17 cellular contexts compared by ENCODE assay signal in the genomic region with DNA sequence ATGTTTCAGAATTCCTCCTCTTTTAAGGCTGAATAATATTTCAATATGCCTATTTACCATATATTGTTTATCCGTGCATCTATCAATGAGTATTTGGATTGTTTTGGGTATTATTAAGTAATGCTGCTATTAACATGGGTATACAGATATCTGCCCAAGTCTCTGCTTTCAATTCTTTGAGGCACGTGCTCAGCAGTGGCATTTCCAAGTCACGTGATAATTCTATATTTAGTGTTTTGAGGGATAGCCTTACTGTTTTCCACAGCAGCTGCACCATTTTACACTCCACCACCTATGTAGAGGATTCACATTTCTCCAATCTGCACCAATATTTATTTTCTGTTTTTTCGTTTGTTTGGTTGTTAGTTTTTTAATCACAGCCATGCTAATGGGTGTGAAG.
DNase-seq lines count a peak whose midpoint lies in the region; ATAC-seq, FAIRE-seq and TF ChIP-seq lines count a peak whose summit lies in the region.
"Had no signal": no experiment of that assay in that cellular context is flagged by ENCODE, and none has a peak within 500 bp of the region (broad histone marks: within the 10 kb centered on the region; RNA-seq: fewer than 3 reads in every experiment).

No MANE protein-coding gene starts in this region.

- H3K4me2 ChIP-seq in HepG2 (ENCODE audit: low read depth, low read length): no peak overlapping the region

- no peak overlapping the region for H2AFZ ChIP-seq in HepG2 (ENCODE audit: low read length)

- 8% methylated on average over 4 of the region's 4 CpGs for WGBS in HepG2 (ENCODE audit: low lambda C conversion rate)
- WGBS in right lobe of liver (ENCODE audit: insufficient coverage, low coverage, low lambda C conversion rate, missing lambda C conversion rate): 54% methylated on average over 4 of the region's 4 CpGs

- TF ChIP-seq EP300 in HepG2 (IDR thresholded peaks at IDR 0.05; ENCODE audit: low read depth in 2 of 2, low read length in 2 of 2) (no peak), HepG2 (CRISPR knock-in tag; IDR thresholded peaks at IDR 0.05; ENCODE audit: borderline replicate concordance) (no peak)

- no peaks in the 10 kb centered on the region for H3K27me3 ChIP-seq in HepG2 (ENCODE audit: control insufficient read depth in 1 of 2, insufficient read depth in 2 of 2, low read length in 2 of 2)
- H3K27me3 ChIP-seq in right lobe of liver: no peaks in the 10 kb centered on the region
- no peaks in the 10 kb centered on the region for H3K27me3 ChIP-seq in SJCRH30
- H3K27me3 ChIP-seq: BE2C had no signal

- peaks cover 3% of the 10 kb centered on the region for H3K9me3 Mint-ChIP-seq in chondrocyte (ENCODE audit: low read depth)
- H3K9me3 Mint-ChIP-seq in osteocyte (ENCODE audit: unreplicated experiment): no peaks in the 10 kb centered on the region

- ATAC-seq in HepG2 (no peak), right lobe of liver (no peak)

- POLR2A ChIA-PET in HepG2 (lab: Yijun Ruan, JAX): no interaction called here

- H3K27me3 Mint-ChIP-seq in chondrocyte (ENCODE audit: low read depth) (no peaks in the 10 kb centered on the region), osteocyte (ENCODE audit: unreplicated experiment) (no peaks in the 10 kb centered on the region)
- H3K27me3 Mint-ChIP-seq: CD4-positive, CD25-positive, alpha-beta regulatory T cell; CD8-positive, alpha-beta memory T cell had no signal

- H3K27ac ChIP-seq in HepG2 (ENCODE audit: extremely low read length, insufficient read depth, low read length) (no peak overlapping the region), right lobe of liver (no peak overlapping the region), SJCRH30 (no peak overlapping the region)

- intact Hi-C loops in HepG2 (cut with micrococcal nuclease; ENCODE audit: unreplicated experiment): no loop called here
- intact Hi-C loops in right lobe of liver (cut with DNase I): no loop called here

- H3K4me1 ChIP-seq in HepG2 (ENCODE audit: insufficient read depth, low read length) (no peaks in the 10 kb centered on the region), right lobe of liver (no peaks in the 10 kb centered on the region), SJCRH30 (peaks cover 18% of the 10 kb centered on the region)
- H3K4me1 ChIP-seq: BE2C, HAP-1 had no signal

- H3K36me3 Mint-ChIP-seq in chondrocyte (ENCODE audit: low read depth): no peaks in the 10 kb centered on the region
- H3K36me3 Mint-ChIP-seq in osteocyte (ENCODE audit: unreplicated experiment): no peaks in the 10 kb centered on the region
- H3K36me3 Mint-ChIP-seq: CD4-positive, CD25-positive, alpha-beta regulatory T cell; CD8-positive, alpha-beta memory T cell had no signal

- H3K4me1 Mint-ChIP-seq in chondrocyte (ENCODE audit: low read depth) (peaks cover 54% of the 10 kb centered on the region), osteocyte (ENCODE audit: unreplicated experiment) (peaks cover 51% of the 10 kb centered on the region)
- H3K4me1 Mint-ChIP-seq: CD4-positive, CD25-positive, alpha-beta regulatory T cell; CD8-positive, alpha-beta memory T cell had no signal

- H4K20me1 ChIP-seq in HepG2 (ENCODE audit: insufficient read depth, low read length): no peaks in the 10 kb centered on the region

- TF ChIP-seq RAD21 in HepG2 (CRISPR knock-in tag; IDR thresholded peaks at IDR 0.05): no peak

- H3K4me3 ChIP-seq in HepG2 (replicated peaks in 1 of 3; ENCODE audit: insufficient read depth in 1 of 3, low read depth in 2 of 3, low read length in 3 of 3): no peak overlapping the region
- H3K4me3 ChIP-seq in right lobe of liver: no peak overlapping the region
- H3K4me3 ChIP-seq in SJCRH30: no peak overlapping the region
- H3K4me3 ChIP-seq: HAP-1 had no signal

- H3K9me3 ChIP-seq in HepG2 (ENCODE audit: low read length) (no peaks in the 10 kb centered on the region), right lobe of liver (no peaks in the 10 kb centered on the region), SJCRH30 (replicated peaks) (no peaks in the 10 kb centered on the region)
- H3K9me3 ChIP-seq: BE2C, HAP-1 had no signal

- TF ChIP-seq CTCF in HepG2 (CRISPR knock-in tag; IDR thresholded peaks at IDR 0.05) (no peak), right lobe of liver (IDR thresholded peaks at IDR 0.05) (no peak), chondrocyte (IDR thresholded peaks at IDR 0.05) (no peak), osteocyte (IDR thresholded peaks at IDR 0.05) (no peak)

- no peak overlapping the region for H3K9ac ChIP-seq in HepG2 (ENCODE audit: insufficient read depth, low read depth, low read length)

- peak overlapping the region; percentile 94 for H3K27ac Mint-ChIP-seq in chondrocyte (ENCODE audit: unreplicated experiment)
- peak overlapping the region; percentile 95 for H3K27ac Mint-ChIP-seq in osteocyte (ENCODE audit: unreplicated experiment)
- H3K27ac Mint-ChIP-seq: CD4-positive, CD25-positive, alpha-beta regulatory T cell; CD8-positive, alpha-beta memory T cell had no signal

- no peak for FAIRE-seq in HepG2 (lab: Jason Lieb, UNC)
- FAIRE-seq: G401.6, GM12891, GM19239 had no signal

- no peaks in the 10 kb centered on the region for H3K79me2 ChIP-seq in HepG2 (ENCODE audit: insufficient read depth, low read length)

- DNase-seq in HepG2 (ENCODE audit: low spot score) (no peak), right lobe of liver (no peak), chondrocyte (ENCODE audit: low spot score) (no peak), osteocyte (ENCODE audit: extremely low spot score, unreplicated experiment) (no peak), SHP77 (lab: John Stamatoyannopoulos, UW) (no peak), SJCRH30 (no peak)
- DNase-seq: BE2C; C1 segment of cervical spinal cord; CD4-positive, CD25-positive, alpha-beta regulatory T cell; CD8-positive, alpha-beta memory T cell; COR-L47; DMS 273 treated with DMSO at 0.1 percent for 48 hours; DMS53 had no signal

- CTCF ChIA-PET in HepG2 (lab: Yijun Ruan, JAX; ENCODE audit: low intra/inter-chr PET ratio, low total read pairs): no interaction called here

- H3K4me3 Mint-ChIP-seq in chondrocyte (ENCODE audit: unreplicated experiment): no peak overlapping the region
- no peak overlapping the region for H3K4me3 Mint-ChIP-seq in osteocyte (ENCODE audit: unreplicated experiment)
- H3K4me3 Mint-ChIP-seq: CD8-positive, alpha-beta memory T cell had no signal

- no peak for TF ChIP-seq POLR2A in HepG2 (IDR thresholded peaks at IDR 0.05; ENCODE audit: insufficient read depth in 1 of 2, low read depth in 2 of 2, low read length in 2 of 2)
- TF ChIP-seq POLR2A in right lobe of liver (IDR thresholded peaks at IDR 0.05): no peak

- H3K36me3 ChIP-seq in HepG2 (replicated peaks in 1 of 2; ENCODE audit: control insufficient read depth in 1 of 2, insufficient read depth in 2 of 2, low read length in 2 of 2) (no peaks in the 10 kb centered on the region), right lobe of liver (no peaks in the 10 kb centered on the region), SJCRH30 (no peaks in the 10 kb centered on the region)
- H3K36me3 ChIP-seq: BE2C, HAP-1 had no signal

- BruUV-seq in HepG2 (replicated peaks; lab: Mats Ljungman, UMichigan): no TSS peak

- in situ Hi-C loops in HepG2 (cut with HindIII; ENCODE audit: extremely low pct_ligation_motif_present, low pct_unique_long_range_greater_than_20kb): no loop called here

TF ChIP-seq in HepG2, 621 proteins besides CTCF, POLR2A, EP300 and RAD21:
- TF ChIP-seq, protein P1, sequence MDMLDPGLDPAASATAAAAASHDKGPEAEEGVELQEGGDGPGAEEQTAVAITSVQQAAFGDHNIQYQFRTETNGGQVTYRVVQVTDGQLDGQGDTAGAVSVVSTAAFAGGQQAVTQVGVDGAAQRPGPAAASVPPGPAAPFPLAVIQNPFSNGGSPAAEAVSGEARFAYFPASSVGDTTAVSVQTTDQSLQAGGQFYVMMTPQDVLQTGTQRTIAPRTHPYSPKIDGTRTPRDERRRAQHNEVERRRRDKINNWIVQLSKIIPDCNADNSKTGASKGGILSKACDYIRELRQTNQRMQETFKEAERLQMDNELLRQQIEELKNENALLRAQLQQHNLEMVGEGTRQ (IDR thresholded peaks at IDR 0.05; ENCODE audit: low read depth, low read length): peak; percentile 42; the same call in 1 of the 2 replicates
- TF ChIP-seq, protein P1 (CRISPR knock-in tag; IDR thresholded peaks at IDR 0.05; ENCODE audit: borderline replicate concordance): no peak
- TF ChIP-seq ZMAT3 (CRISPR knock-in tag; conservative IDR thresholded peaks at IDR 0.05): no peak
- peak; percentile 66 for TF ChIP-seq RAD51 (IDR thresholded peaks at IDR 0.05; ENCODE audit: borderline replicate concordance)
- TF ChIP-seq, protein P2, sequence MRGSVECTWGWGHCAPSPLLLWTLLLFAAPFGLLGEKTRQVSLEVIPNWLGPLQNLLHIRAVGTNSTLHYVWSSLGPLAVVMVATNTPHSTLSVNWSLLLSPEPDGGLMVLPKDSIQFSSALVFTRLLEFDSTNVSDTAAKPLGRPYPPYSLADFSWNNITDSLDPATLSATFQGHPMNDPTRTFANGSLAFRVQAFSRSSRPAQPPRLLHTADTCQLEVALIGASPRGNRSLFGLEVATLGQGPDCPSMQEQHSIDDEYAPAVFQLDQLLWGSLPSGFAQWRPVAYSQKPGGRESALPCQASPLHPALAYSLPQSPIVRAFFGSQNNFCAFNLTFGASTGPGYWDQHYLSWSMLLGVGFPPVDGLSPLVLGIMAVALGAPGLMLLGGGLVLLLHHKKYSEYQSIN (CRISPR knock-in tag; IDR thresholded peaks at IDR 0.05; ENCODE audit: borderline replicate concordance): no peak
- no peak for TF ChIP-seq SOX13 (IDR thresholded peaks at IDR 0.05)
- no peak for TF ChIP-seq SOX13 (CRISPR knock-in tag; conservative IDR thresholded peaks at IDR 0.05 in 1 of 2, IDR thresholded peaks at IDR 0.05 in 1 of 2)
- no peak for TF ChIP-seq ZNF136 (CRISPR knock-in tag; IDR thresholded peaks at IDR 0.05; ENCODE audit: low read depth)
- TF ChIP-seq ZBTB42 (CRISPR knock-in tag; IDR thresholded peaks at IDR 0.05): no peak
- no peak for TF ChIP-seq SMYD3 (CRISPR knock-in tag; IDR thresholded peaks at IDR 0.05)
- no peak for TF ChIP-seq YEATS2 (CRISPR knock-in tag; IDR thresholded peaks at IDR 0.05; ENCODE audit: borderline replicate concordance)
- no peak for TF ChIP-seq ATRX (CRISPR knock-in tag; IDR thresholded peaks at IDR 0.05; ENCODE audit: borderline replicate concordance)
- no peak for TF ChIP-seq HDAC2 (CRISPR knock-in tag; IDR thresholded peaks at IDR 0.05)
- TF ChIP-seq ZNF550 (CRISPR knock-in tag; IDR thresholded peaks at IDR 0.05; ENCODE audit: borderline replicate concordance): no peak
